In genomic region chr12:32377344-32378000, GRCh38 we compare ENCODE assay signal across 24 cellular contexts. TPM values are rescaled to one million over a fixed set of nuclear protein-coding genes. Genes with fewer than 3 reads are reported as not detected.
DNase-seq lines count a peak whose midpoint lies in the region; ATAC-seq, FAIRE-seq and TF ChIP-seq lines count a peak whose summit lies in the region.
"Had no signal": no experiment of that assay in that cellular context is flagged by ENCODE, and none has a peak within 500 bp of the region (broad histone marks: within the 10 kb centered on the region; RNA-seq: fewer than 3 reads in every experiment).

No MANE protein-coding gene starts in this region.

- no peak; the same call in 2 of the 3 replicates for ATAC-seq in K562
- no peak for ATAC-seq in HG02678 (IDR thresholded peaks at IDR 0.05; ENCODE audit: unreplicated experiment)
- ATAC-seq: activated CD8-positive, alpha-beta T cell treated with anti-CD3 and anti-CD28 coated beads, Interleukin-2, amount 10 ng/mL, durations not matched to agents 7 days and 5 days; left colon; sciatic nerve had no signal

- no peak overlapping the region for H3K4me3 Mint-ChIP-seq in nephron progenitor cell
- H3K4me3 Mint-ChIP-seq: activated CD8-positive, alpha-beta T cell treated with anti-CD3 and anti-CD28 coated beads, Interleukin-2, amount 10 ng/mL, durations not matched to agents 7 days and 5 days; activated naive CD4-positive, alpha-beta T cell treated with anti-CD3 and anti-CD28 coated beads for 36 hours; CD4-positive, alpha-beta T cell; immature natural killer cell had no signal

- H3K9me1 ChIP-seq in K562 (ENCODE audit: control insufficient read depth, insufficient read depth, low read length) = no peaks in the 10 kb centered on the region

- TF ChIP-seq CTCF in K562 (IDR thresholded peaks at IDR 0.05 in 2 of 3, conservative IDR thresholded peaks at IDR 0.05 in 1 of 3; ENCODE audit: insufficient read depth in 2 of 3, low read depth in 1 of 3, low read length in 3 of 3) = no peak
- no peak for TF ChIP-seq CTCF in nephron progenitor cell (IDR thresholded peaks at IDR 0.05)
- no peak for TF ChIP-seq CTCF in SK-N-SH (IDR thresholded peaks at IDR 0.05)

- peaks cover 0 to 4% of the 10 kb centered on the region in 2 experiments; a peak in 1 of 5 replicates for H3K4me1 ChIP-seq in K562 (replicated peaks in 1 of 2; ENCODE audit: control insufficient read depth in 2 of 2, insufficient read depth in 2 of 2, low read length in 2 of 2)
- H3K4me1 ChIP-seq in SK-N-SH (ENCODE audit: control insufficient read depth in 1 of 2, insufficient read depth in 2 of 2, low read depth in 1 of 2, low read length in 1 of 2) = no peaks in the 10 kb centered on the region; a peak in 1 of 4 replicates
- H3K4me1 ChIP-seq: stomach had no signal

- H3K27ac ChIP-seq in K562 (ENCODE audit: extremely low read depth, low read depth, low read length) (no peak overlapping the region), SK-N-SH (ENCODE audit: low read depth in 2 of 2, low read length in 1 of 2) (no peak overlapping the region)
- H3K27ac ChIP-seq: neutrophil, stomach had no signal

- no peaks in the 10 kb centered on the region; the same call in 1 of the 2 replicates for H3K9me2 ChIP-seq in SK-N-SH

- DNase-seq in EH (ENCODE audit: low read depth) = peak; percentile 38
- peak; percentile 69 for DNase-seq in OCI-M1 (lab: John Stamatoyannopoulos, UW)
- DNase-seq in K562 (ENCODE audit: extremely low read depth in 1 of 4, low spot score in 3 of 4) = no peak
- no peak for DNase-seq in nephron progenitor cell
- DNase-seq in GM19240 (ENCODE audit: insufficient read length, low spot score) = no peak
- no peak for DNase-seq in SK-N-SH
- no peak for DNase-seq in NCI-H524 treated with DMSO at 0.1 percent for 48 hours (lab: John Stamatoyannopoulos, UW)
- DNase-seq: activated CD8-positive, alpha-beta T cell treated with anti-CD3 and anti-CD28 coated beads, Interleukin-2, amount 10 ng/mL, durations not matched to agents 7 days and 5 days; activated naive CD4-positive, alpha-beta T cell treated with anti-CD3 and anti-CD28 coated beads for 36 hours; AML-193; CD4-positive, alpha-beta T cell; immature natural killer cell; left colon; MV-4-11; NCI-H1436 treated with DMSO at 0.1 percent for 48 hours; stimulated activated CD4-positive, alpha-beta T cell treated with anti-CD3 and anti-CD28 coated beads, Interleukin-4, amount 100 ng/mL, for 1 hour; stomach; T-helper 1 cell had no signal

- H2AFZ ChIP-seq in K562 (ENCODE audit: low read depth, low read length) (peak overlapping the region; percentile 69), SK-N-SH (ENCODE audit: low read depth) (no peak overlapping the region)

- no peaks in the 10 kb centered on the region for H3K36me3 Mint-ChIP-seq in nephron progenitor cell (ENCODE audit: low read depth)
- H3K36me3 Mint-ChIP-seq: immature natural killer cell had no signal

- H3K9ac ChIP-seq in K562 (ENCODE audit: insufficient read depth in 1 of 2, low read depth in 2 of 2, low read length in 2 of 2) = peak overlapping the region in 1 of 2 experiments; percentile 17; a peak in 1 of 4 replicates
- no peak overlapping the region for H3K9ac ChIP-seq in SK-N-SH

- H3K4me2 ChIP-seq in K562 (ENCODE audit: insufficient read depth, low read length) = peak overlapping the region; percentile 9; the same call in 1 of the 2 replicates
- no peak overlapping the region for H3K4me2 ChIP-seq in SK-N-SH

- FAIRE-seq in K562 (lab: Jason Lieb, UNC) = no peak
- FAIRE-seq: H54, TTC549, urothelium cell line had no signal

- in situ Hi-C loops in K562 (cut with MboI) = no loop called here

- 2% methylated on average over 12 of the region's 12 CpGs for WGBS in K562 (ENCODE audit: insufficient coverage, low coverage, missing lambda C conversion rate)
- 92% methylated on average over 12 of the region's 12 CpGs for WGBS in SK-N-SH (ENCODE audit: low lambda C conversion rate)

- TF ChIP-seq EP300 in K562 (IDR thresholded peaks at IDR 0.05; ENCODE audit: low read length) (no peak), SK-N-SH (IDR thresholded peaks at IDR 0.05; ENCODE audit: borderline replicate concordance in 1 of 2, low read depth in 1 of 2, low read length in 1 of 2) (no peak)

- intact Hi-C loops in K562 (cut with micrococcal nuclease) = no loop called here

- no peak overlapping the region for H3K4me3 ChIP-seq in K562
- H3K4me3 ChIP-seq in SK-N-SH (ENCODE audit: low read depth in 2 of 2, low read length in 1 of 2) = no peak overlapping the region
- H3K4me3 ChIP-seq: stomach had no signal

- H3F3A ChIP-seq in SK-N-SH (replicated peaks; ENCODE audit: insufficient read depth) = peaks cover 7% of the 10 kb centered on the region

- no peaks in the 10 kb centered on the region for H3K27me3 ChIP-seq in K562 (ENCODE audit: control insufficient read depth in 2 of 2, insufficient read depth in 2 of 2, low read length in 2 of 2)
- H3K27me3 ChIP-seq in SK-N-SH (ENCODE audit: insufficient read depth) = no peaks in the 10 kb centered on the region
- H3K27me3 ChIP-seq: neutrophil, stomach had no signal

- no TSS peak for BruUV-seq in K562 (replicated peaks; lab: Mats Ljungman, UMichigan)

- CTCF ChIA-PET in K562 (lab: Yijun Ruan, JAX; ENCODE audit: low intra/inter-chr PET ratio) = no interaction called here
- CTCF ChIA-PET in SK-N-SH (lab: Yijun Ruan, JAX) = interaction anchor here (1.0 kb wide), 1 partner anchor 10 kb away, joined by 6 read pairs; no protein-coding TSS in a partner anchor

- POLR2A ChIA-PET in K562 (lab: Yijun Ruan, JAX) = interaction anchor here (0.6 kb wide), 1 partner anchor 1039 kb away, joined by 3 read pairs; no protein-coding TSS in a partner anchor
- POLR2A ChIA-PET in SK-N-SH (lab: Yijun Ruan, JAX) = no interaction called here

- TF ChIP-seq RAD21 in K562 (CRISPR knock-in tag; conservative IDR thresholded peaks at IDR 0.05 in 1 of 2, IDR thresholded peaks at IDR 0.05 in 1 of 2) = no peak
- no peak for TF ChIP-seq RAD21 in SK-N-SH (IDR thresholded peaks at IDR 0.05; ENCODE audit: low read length)

- H3K36me3 ChIP-seq in K562 (ENCODE audit: control insufficient read depth, insufficient read depth, low read length) = no peaks in the 10 kb centered on the region
- no peaks in the 10 kb centered on the region for H3K36me3 ChIP-seq in SK-N-SH (replicated peaks in 1 of 2; ENCODE audit: control insufficient read depth in 1 of 2, insufficient read depth in 2 of 2, low read length in 1 of 2)
- H3K36me3 ChIP-seq: neutrophil, stomach had no signal

- H3K27me3 Mint-ChIP-seq in nephron progenitor cell (ENCODE audit: low read depth, poor library complexity) = no peaks in the 10 kb centered on the region
- H3K27me3 Mint-ChIP-seq: CD4-positive, alpha-beta T cell had no signal

- H4K20me1 ChIP-seq in K562 (replicated peaks; ENCODE audit: control insufficient read depth, insufficient read depth, low read length) (no peaks in the 10 kb centered on the region), SK-N-SH (ENCODE audit: insufficient read depth) (no peaks in the 10 kb centered on the region)

- peak overlapping the region; percentile 83 for H3K27ac Mint-ChIP-seq in nephron progenitor cell
- H3K27ac Mint-ChIP-seq: activated CD8-positive, alpha-beta T cell treated with anti-CD3 and anti-CD28 coated beads, Interleukin-2, amount 10 ng/mL, durations not matched to agents 7 days and 5 days; activated naive CD4-positive, alpha-beta T cell treated with anti-CD3 and anti-CD28 coated beads for 36 hours; CD4-positive, alpha-beta T cell; immature natural killer cell had no signal

- TF ChIP-seq POLR2A in K562 (conservative IDR thresholded peaks at IDR 0.05) = no peak

- no peaks in the 10 kb centered on the region for H3K79me2 ChIP-seq in K562 (ENCODE audit: control insufficient read depth, insufficient read depth, low read length)
- no peaks in the 10 kb centered on the region for H3K79me2 ChIP-seq in SK-N-SH (ENCODE audit: insufficient read depth)

- no peaks in the 10 kb centered on the region for H3K9me3 Mint-ChIP-seq in nephron progenitor cell
- H3K9me3 Mint-ChIP-seq: activated naive CD4-positive, alpha-beta T cell treated with anti-CD3 and anti-CD28 coated beads for 36 hours; CD4-positive, alpha-beta T cell; immature natural killer cell had no signal

- H3K9me3 ChIP-seq in K562 (replicated peaks; ENCODE audit: control insufficient read depth, insufficient read depth, low read depth, low read length) (no peaks in the 10 kb centered on the region), SK-N-SH (no peaks in the 10 kb centered on the region)
- H3K9me3 ChIP-seq: neutrophil, stomach had no signal

- peaks cover 5% of the 10 kb centered on the region for H3K4me1 Mint-ChIP-seq in nephron progenitor cell
- H3K4me1 Mint-ChIP-seq: immature natural killer cell had no signal

TF ChIP-seq in K562, 482 proteins besides CTCF, POLR2A, EP300 and RAD21 (continues in another document):
- TF ChIP-seq C11orf30 (IDR thresholded peaks at IDR 0.05; ENCODE audit: low read depth) = peak; percentile 37; the same call in 1 of the 2 replicates
- no peak for TF ChIP-seq PURB (CRISPR knock-in tag; IDR thresholded peaks at IDR 0.05; ENCODE audit: low read depth)

TF ChIP-seq in SK-N-SH, 30 proteins besides CTCF, POLR2A, EP300 and RAD21 (continues in another document):
- TF ChIP-seq FOXM1 (IDR thresholded peaks at IDR 0.05; ENCODE audit: low read depth) (no peak), MEF2A (IDR thresholded peaks at IDR 0.05; ENCODE audit: borderline replicate concordance, low read depth) (no peak), GATA2 (CRISPR knock-in tag; IDR thresholded peaks at IDR 0.05) (no peak), EZH2phosphoT487 (IDR thresholded peaks at IDR 0.05; ENCODE audit: borderline replicate concordance, low read depth) (no peak)

RNA-seq across cellular contexts. Expression of gene FGD4, which starts 21.9 kb away (rescaled TPM):
- 0.88 and 1.0 TPM in 2 replicates for total RNA-seq in K562 (2011; cell fraction: chromatin; rRNA removed; ENCODE audit: low replicate concordance)
- 0.26 and 0.33 TPM in 2 replicates for total RNA-seq in K562 (2011; cell fraction: nucleolus; rRNA removed)
- 0.22 and 0.76 TPM in 2 replicates for total RNA-seq in K562 (2011; cell fraction: nucleoplasm; rRNA removed)
- total RNA-seq in K562 (2014; rRNA removed) = 0.05 and 0.78 TPM in 2 replicates
- 0.35 and 0.51 TPM in 2 replicates for total RNA-seq in K562 (2014; rRNA removed; fragmentation: Illumina TruSeq; extraction: Trizol)
- 0.19 and 0.36 TPM in 2 replicates for total RNA-seq in K562 (2015; rRNA removed; fragmentation: Illumina TruSeq; extraction: Trizol)
- 0.22 and 0.83 TPM in 2 replicates for total RNA-seq in K562 (2021)
- 0.46 and 1.2 TPM in 2 replicates for polyA plus RNA-seq in K562 (2011; rRNA removed)
- polyA plus RNA-seq in K562 (2011; cell fraction: cytosol; rRNA removed) = 0.16 and 0.34 TPM in 2 replicates
- 0.20 and 1.1 TPM in 2 replicates for polyA plus RNA-seq in K562 (2011; cell fraction: nucleus; rRNA removed)
- 0.14 and 0.22 TPM in 2 replicates for polyA plus RNA-seq in K562 (2012)
- 0.21 and 0.27 TPM in 2 replicates for polyA plus RNA-seq in K562 (2014; fragmentation: Illumina TruSeq; extraction: Trizol)
- polyA plus RNA-seq in K562 (2014; fragmentation: Nextera tagmentation; extraction: Ambion mirVana) = under 1 TPM; 0.08 to 0.10 TPM
- 0.03 and 0.44 TPM in 2 replicates for polyA plus RNA-seq in K562 (2014; rRNA removed)
- polyA minus RNA-seq in K562 (2011; rRNA and poly(A)+ RNA removed) = 1.1 and 4.9 TPM in 2 replicates
- polyA minus RNA-seq in K562 (2011; cell fraction: cytosol; rRNA and poly(A)+ RNA removed) = 1.9 TPM in 1 of 2 replicates, not detected in the other
- polyA minus RNA-seq in K562 (2011; cell fraction: nucleus; rRNA and poly(A)+ RNA removed) = 0.13 and 2.7 TPM in 2 replicates
- polyA plus RNA-seq in SK-N-SH (2012; rRNA removed) = 0.26 and 0.44 TPM in 2 replicates
- 0.24 and 0.35 TPM in 2 replicates for polyA plus RNA-seq in SK-N-SH (2012; cell fraction: cytosol; rRNA removed)
- 0.38 and 0.58 TPM in 2 replicates for polyA plus RNA-seq in SK-N-SH (2012; cell fraction: nucleus; rRNA removed)

Comparison
In these comparisons a context has a peak if more than half of its experiments do, and no peak if none do; other contexts are left out.
1. DNase-seq: peak in EH (single experiment) and OCI-M1 (single experiment); none in K562 (0 of 4), nephron progenitor cell (single experiment), GM19240 (single experiment), SK-N-SH (single experiment) and NCI-H524 treated with DMSO at 0.1 percent for 48 hours (single experiment).